In genomic region chr15:32029409-32029861, GRCh38 we compare ENCODE assay signal across 8 cellular contexts. TPM values are rescaled to one million over a fixed set of nuclear protein-coding genes. Genes with fewer than 3 reads are reported as not detected.
DNase-seq lines count a peak whose midpoint lies in the region; ATAC-seq, FAIRE-seq and TF ChIP-seq lines count a peak whose summit lies in the region.

No MANE protein-coding gene starts in this region.

- no peaks in the 10 kb centered on the region; the same call in 1 of the 2 replicates for H3K27me3 ChIP-seq in BLaER1
- H3K27me3 ChIP-seq in K562 (ENCODE audit: control insufficient read depth in 2 of 2, insufficient read depth in 2 of 2, low read length in 2 of 2), result peaks cover 8 to 28% of the 10 kb centered on the region in 2 experiments; a peak in 4 of 5 replicates
- H3K27me3 ChIP-seq in lower lobe of right lung (ENCODE audit: low read depth), result peaks cover 42% of the 10 kb centered on the region
- no peaks in the 10 kb centered on the region for H3K27me3 ChIP-seq in thoracic aorta (replicated peaks; ENCODE audit: insufficient read depth)

- POLR2A ChIA-PET in K562 (lab: Yijun Ruan, JAX), result interaction anchor here (1.0 kb wide), 1 partner anchor 12 kb away, joined by 4 read pairs; no protein-coding TSS in a partner anchor

- H3K27ac ChIP-seq in BLaER1 (no peak overlapping the region; the same call in 1 of the 2 replicates), K562 (ENCODE audit: extremely low read depth, low read depth, low read length) (no peak overlapping the region), lower lobe of right lung (no peak overlapping the region), thoracic aorta (no peak overlapping the region)

- H3K4me2 ChIP-seq in BLaER1 (peak overlapping the region; percentile 99), K562 (ENCODE audit: insufficient read depth, low read length) (no peak overlapping the region)

- in situ Hi-C loops in K562 (cut with MboI), result no loop called here

- no peaks in the 10 kb centered on the region for H3K9me3 ChIP-seq in BLaER1
- H3K9me3 ChIP-seq in K562 (replicated peaks; ENCODE audit: control insufficient read depth, insufficient read depth, low read depth, low read length), result no peaks in the 10 kb centered on the region
- no peaks in the 10 kb centered on the region for H3K9me3 ChIP-seq in lower lobe of right lung
- H3K9me3 ChIP-seq in thoracic aorta, result no peaks in the 10 kb centered on the region

- intact Hi-C loops in K562 (cut with micrococcal nuclease) (no loop called here), lower lobe of right lung (cut with DNase I) (no loop called here)

- no peak for TF ChIP-seq POLR2A in K562 (conservative IDR thresholded peaks at IDR 0.05)

- peak; percentile 42 for TF ChIP-seq CTCF in LNCaP clone FGC (IDR thresholded peaks at IDR 0.05; ENCODE audit: control insufficient read depth, extremely low read depth, insufficient read depth)
- 0 out of 6 replicates have a peak, but pooled peaks of 1 of the 3 experiments have one; percentile 16 for TF ChIP-seq CTCF in K562 (IDR thresholded peaks at IDR 0.05 in 2 of 3, conservative IDR thresholded peaks at IDR 0.05 in 1 of 3; ENCODE audit: insufficient read depth in 2 of 3, low read depth in 1 of 3, low read length in 3 of 3)
- TF ChIP-seq CTCF in lower lobe of right lung (IDR thresholded peaks at IDR 0.05), result no peak
- TF ChIP-seq CTCF in thoracic aorta (IDR thresholded peaks at IDR 0.05), result no peak

- no peak for TF ChIP-seq EP300 in K562 (IDR thresholded peaks at IDR 0.05; ENCODE audit: low read length)

- H3K36me3 ChIP-seq in BLaER1 (no peaks in the 10 kb centered on the region), K562 (ENCODE audit: control insufficient read depth, insufficient read depth, low read length) (no peaks in the 10 kb centered on the region), lower lobe of right lung (no peaks in the 10 kb centered on the region), thoracic aorta (no peaks in the 10 kb centered on the region)

- H3K9ac ChIP-seq in BLaER1 (peak overlapping the region; percentile 80), K562 (ENCODE audit: insufficient read depth in 1 of 2, low read depth in 2 of 2, low read length in 2 of 2) (no peak overlapping the region)

- H3K4me1 ChIP-seq in BLaER1 (peaks cover 17% of the 10 kb centered on the region), K562 (replicated peaks in 1 of 2; ENCODE audit: control insufficient read depth in 2 of 2, insufficient read depth in 2 of 2, low read length in 2 of 2) (peaks cover 0 to 13% of the 10 kb centered on the region in 2 experiments; a peak in 2 of 5 replicates), lower lobe of right lung (peaks cover 15% of the 10 kb centered on the region), thoracic aorta (ENCODE audit: control insufficient read depth in 1 of 2, low read depth in 2 of 2) (peaks cover 0 to 9% of the 10 kb centered on the region in 2 donors)

- H3K4me3 ChIP-seq in BLaER1 (peak overlapping the region; percentile 82), LNCaP clone FGC (ENCODE audit: low read depth, low read length) (no peak overlapping the region), K562 (no peak overlapping the region), lower lobe of right lung (peak overlapping the region; percentile 57), thoracic aorta (peak overlapping the region; percentile 74)

- H3K9me1 ChIP-seq in K562 (ENCODE audit: control insufficient read depth, insufficient read depth, low read length), result no peaks in the 10 kb centered on the region

- no peak for FAIRE-seq in K562 (lab: Jason Lieb, UNC)

- no peak for TF ChIP-seq RAD21 in K562 (CRISPR knock-in tag; conservative IDR thresholded peaks at IDR 0.05 in 1 of 2, IDR thresholded peaks at IDR 0.05 in 1 of 2)

- DNase-seq in LNCaP clone FGC (ENCODE audit: low read depth) (no peak), K562 (ENCODE audit: extremely low read depth in 1 of 4, low spot score in 3 of 4) (no peak), lower lobe of right lung (peak; percentile 47), thoracic aorta (ENCODE audit: low spot score) (no peak), NOMO-1 (lab: John Stamatoyannopoulos, UW; ENCODE audit: unreplicated experiment in 2 of 2) (no peak), dedifferentiated amniotic fluid mesenchymal stem cell (ENCODE audit: extremely low spot score) (no peak)
- DNase-seq in activated CD8-positive, alpha-beta memory T cell treated with anti-CD3 and anti-CD28 coated beads, Interleukin-2, amount 50 U/mL, for 4 hours, result no peak

- peak; percentile 23; the same call in 1 of the 3 replicates for ATAC-seq in K562
- ATAC-seq in lower lobe of right lung, result peak; percentile 34 to 58
- peak; percentile 26 for ATAC-seq in thoracic aorta (ENCODE audit: insufficient number of reproducible peaks, low FRiP score, low read depth)

- H3K79me2 ChIP-seq in K562 (ENCODE audit: control insufficient read depth, insufficient read depth, low read length), result no peaks in the 10 kb centered on the region

- no TSS peak for BruUV-seq in K562 (replicated peaks; lab: Mats Ljungman, UMichigan)

- H4K20me1 ChIP-seq in BLaER1 (no peaks in the 10 kb centered on the region), K562 (replicated peaks; ENCODE audit: control insufficient read depth, insufficient read depth, low read length) (0 out of 2 replicates have a peak, but pooled peaks cover 3% of the 10 kb centered on the region)

- no peak overlapping the region for H2AFZ ChIP-seq in K562 (ENCODE audit: low read depth, low read length)

- 10% methylated on average over 16 of the region's 16 CpGs for whole genome bisulfite sequencing in K562 (ENCODE audit: insufficient coverage, low coverage, missing lambda C conversion rate)

- CTCF ChIA-PET in K562 (lab: Yijun Ruan, JAX; ENCODE audit: low intra/inter-chr PET ratio), result no interaction called here

TF ChIP-seq in K562, 482 proteins besides CTCF, POLR2A, EP300 and RAD21 (continues in another document):
- TF ChIP-seq HDAC8 (tag; IDR thresholded peaks at IDR 0.05) (no peak), ZNF764 (CRISPR knock-in tag; IDR thresholded peaks at IDR 0.05; ENCODE audit: low read depth) (no peak), ZFPM2 (CRISPR knock-in tag; IDR thresholded peaks at IDR 0.05) (no peak), CCNT2 (IDR thresholded peaks at IDR 0.05; ENCODE audit: borderline replicate concordance, extremely low read depth, insufficient read length, low read depth, low read length) (no peak), FOSL1 (tag; conservative IDR thresholded peaks at IDR 0.05) (no peak), RBM25 (IDR thresholded peaks at IDR 0.05; ENCODE audit: low read depth, low read length, severe bottlenecking) (no peak), GABPA (tag; conservative IDR thresholded peaks at IDR 0.05; ENCODE audit: low read depth) (no peak), LEF1 (IDR thresholded peaks at IDR 0.05) (no peak), SLC30A9 (CRISPR knock-in tag; IDR thresholded peaks at IDR 0.05) (no peak), JUNB (CRISPR knock-in tag; conservative IDR thresholded peaks at IDR 0.05) (no peak), SIRT6 (IDR thresholded peaks at IDR 0.05; ENCODE audit: low read depth, low read length) (no peak), ZNF507 (tag; conservative IDR thresholded peaks at IDR 0.05) (no peak), L3MBTL2 (IDR thresholded peaks at IDR 0.05) (no peak), LARP7 (IDR thresholded peaks at IDR 0.05) (no peak)

RNA-seq across cellular contexts. Expression of gene CHRNA7, which starts 0.9 kb away (rescaled TPM):
- 0.26 and 0.35 TPM in 2 replicates for total RNA-seq in K562 (2011; cell fraction: chromatin; rRNA removed; ENCODE audit: low replicate concordance)
- 1.0 TPM in 1 of 2 replicates, not detected in the other for total RNA-seq in K562 (2011; cell fraction: nucleolus; rRNA removed)
- total RNA-seq in K562 (2011; cell fraction: nucleoplasm; rRNA removed), result 0.46 and 0.59 TPM in 2 replicates
- total RNA-seq in K562 (2014; rRNA removed) (0.29 TPM in 1 of 2 replicates, not detected in the other), K562 (2014; rRNA removed; fragmentation: Illumina TruSeq; extraction: Trizol) (not detected in 2 replicates), K562 (2015; rRNA removed; fragmentation: Illumina TruSeq; extraction: Trizol) (not detected in 2 replicates), K562 (2021) (not detected in 2 replicates), lower lobe of right lung (0.92 TPM), thoracic aorta (1 to 10 TPM in 1 of 2 donors, under 1 TPM in 1; 0.95 to 1.9 TPM)
- polyA plus RNA-seq in K562 (2011; rRNA removed) (0.04 TPM in 1 of 2 replicates, not detected in the other), K562 (2014; fragmentation: Illumina TruSeq; extraction: Trizol) (not detected in 2 replicates), K562 (2014; fragmentation: Nextera tagmentation; extraction: Ambion mirVana) (not detected), K562 (2014; rRNA removed) (not detected in 2 replicates)
- 0.16 TPM in 1 of 2 replicates, not detected in the other for polyA plus RNA-seq in K562 (2011; cell fraction: cytosol; rRNA removed)
- polyA plus RNA-seq in K562 (2011; cell fraction: nucleus; rRNA removed), result 0.04 and 0.24 TPM in 2 replicates
- polyA plus RNA-seq in K562 (2012), result 0.03 and 0.28 TPM in 2 replicates
- polyA minus RNA-seq in K562 (2011; rRNA and poly(A)+ RNA removed), result not detected in 2 replicates
- not detected in 2 replicates for polyA minus RNA-seq in K562 (2011; cell fraction: cytosol; rRNA and poly(A)+ RNA removed)
- under 0.01 TPM in 1 of 2 replicates, not detected in the other for polyA minus RNA-seq in K562 (2011; cell fraction: nucleus; rRNA and poly(A)+ RNA removed)

Comparison
In these comparisons a context has a peak if more than half of its experiments do, and no peak if none do; other contexts are left out.
1. H3K4me3 ChIP-seq: peak in BLaER1 (single experiment), lower lobe of right lung (single experiment) and thoracic aorta (single experiment); none in LNCaP clone FGC (single experiment) and K562 (single experiment).
2. Peak in every context shown above with its lines, with median percentiles within 50 percentile points of each other: ATAC-seq.